In genomic region chr4:80266267-80266901, GRCh38 we compare ENCODE assay signal across 9 cellular contexts. TPM values are rescaled to one million over a fixed set of nuclear protein-coding genes. Genes with fewer than 3 reads are reported as not detected.
DNase-seq lines count a peak whose midpoint lies in the region; ATAC-seq, FAIRE-seq and TF ChIP-seq lines count a peak whose summit lies in the region.
"Had no signal": no experiment of that assay in that cellular context is flagged by ENCODE, and none has a peak within 500 bp of the region (broad histone marks: within the 10 kb centered on the region; RNA-seq: fewer than 3 reads in every experiment).

Gene FGF5 (plus strand): TSS chr4:80266664. CDS start chr4:80266825, 161 bp downstream.

- H2BK5ac ChIP-seq in H1 (ENCODE audit: low read depth, low read length): no peak within 1 kb of the TSS

- H3K56ac ChIP-seq in H1 (replicated peaks; ENCODE audit: insufficient read length, low read depth, low read length): no peak within 1 kb of the TSS

- TF ChIP-seq CTCF in H1 (IDR thresholded peaks at IDR 0.05; ENCODE audit: control extremely low read depth in 1 of 3, insufficient read depth in 1 of 3, low read depth in 1 of 3, low read length in 3 of 3) (no peak), mucosa of descending colon (IDR thresholded peaks at IDR 0.05) (no peak)

- H3K4me1 ChIP-seq in H1 (replicated peaks in 1 of 4; ENCODE audit: control insufficient read depth in 3 of 4, insufficient read depth in 4 of 4, low read length in 3 of 4): peaks cover 0 to 28% (median 19%) of the 10 kb centered on the region in 4 experiments; a peak in 6 of 7 replicates
- peaks cover 9% of the 10 kb centered on the region for H3K4me1 ChIP-seq in mucosa of descending colon (ENCODE audit: low read depth)
- no peaks in the 10 kb centered on the region for H3K4me1 ChIP-seq in Karpas-422 (ENCODE audit: low read length)

- H3K27me3 ChIP-seq in H1 (replicated peaks in 1 of 4; ENCODE audit: control insufficient read depth in 3 of 4, extremely low read depth in 1 of 4, insufficient read depth in 3 of 4, low read length in 3 of 4) (peaks cover 82 to 92% (median 88%) of the 10 kb centered on the region in 4 experiments), Karpas-422 (ENCODE audit: low read length) (no peaks in the 10 kb centered on the region)

- H3K18ac ChIP-seq in H1 (ENCODE audit: extremely low read depth, low read length): peak within 1 kb of the TSS; percentile 51; the same call in 1 of the 2 replicates

- no peak for TF ChIP-seq POLR2A in H1 (IDR thresholded peaks at IDR 0.05; ENCODE audit: control extremely low read depth in 1 of 2, low read depth in 2 of 2, low read length in 2 of 2)

- no peak within 1 kb of the TSS for H3K14ac ChIP-seq in H1 (ENCODE audit: insufficient read length)

- no peaks in the 10 kb centered on the region for H3K9me2 ChIP-seq in Karpas-422 (replicated peaks; ENCODE audit: insufficient read depth, low read length)

- no peaks in the 10 kb centered on the region for H3K36me3 Mint-ChIP-seq in T-helper 1 cell treated with Interleukin-12 subunit alpha and Interleukin-12 subunit beta and Interleukin-4 antibody, amounts not matched to agents 30 μg/mL and 1 μg/mL, for 36 hours (ENCODE audit: low read depth)

- no peaks in the 10 kb centered on the region for H3K9me3 Mint-ChIP-seq in T-helper 1 cell treated with Interleukin-12 subunit alpha and Interleukin-12 subunit beta and Interleukin-4 antibody, amounts not matched to agents 30 μg/mL and 1 μg/mL, for 36 hours

- H2AFZ ChIP-seq in H1 (ENCODE audit: low read length) (peak within 1 kb of the TSS; percentile 9), Karpas-422 (ENCODE audit: low read length) (no peak within 1 kb of the TSS)

- H4K5ac ChIP-seq in H1 (ENCODE audit: insufficient read length, low read depth, low read length): no peak within 1 kb of the TSS

- 3% methylated on average over 28 of the region's 50 CpGs; no CpG with 5 or more reads in 1 of the 2 experiments for WGBS in H1 (ENCODE audit: extremely low coverage in 1 of 2, insufficient coverage in 1 of 2, insufficient read length in 1 of 2, insufficient replicate concordance in 2 of 2, low coverage in 1 of 2, low lambda C conversion rate in 2 of 2, missing lambda C conversion rate in 1 of 2), 2 experiments

- no peak within 1 kb of the TSS for H3K27ac Mint-ChIP-seq in T-helper 1 cell treated with Interleukin-12 subunit alpha and Interleukin-12 subunit beta and Interleukin-4 antibody, amounts not matched to agents 30 μg/mL and 1 μg/mL, for 36 hours

- peaks cover 97% of the 10 kb centered on the region for H3K27me3 Mint-ChIP-seq in T-helper 1 cell treated with Interleukin-12 subunit alpha and Interleukin-12 subunit beta and Interleukin-4 antibody, amounts not matched to agents 30 μg/mL and 1 μg/mL, for 36 hours (ENCODE audit: low read depth)

- H3K27ac ChIP-seq in H1 (ENCODE audit: low read depth, low read length) (no peak within 1 kb of the TSS), Karpas-422 (ENCODE audit: low read length) (no peak within 1 kb of the TSS)

- intact Hi-C loops in mucosa of descending colon (cut with DNase I, micrococcal nuclease): no loop called here

- peak; percentile 40 for ATAC-seq in mucosa of descending colon

- H3K4me1 Mint-ChIP-seq in T-helper 1 cell treated with Interleukin-12 subunit alpha and Interleukin-12 subunit beta and Interleukin-4 antibody, amounts not matched to agents 30 μg/mL and 1 μg/mL, for 36 hours (ENCODE audit: low read depth): peaks cover 19% of the 10 kb centered on the region

- H3K79me1 ChIP-seq in H1 (ENCODE audit: low read depth, low read length): no peaks in the 10 kb centered on the region

- peak within 1 kb of the TSS; percentile 61; the same call in 1 of the 2 replicates for H2BK12ac ChIP-seq in H1 (ENCODE audit: low read depth, low read length)

- H3K79me2 ChIP-seq in H1 (ENCODE audit: control insufficient read depth in 1 of 2, insufficient read depth in 2 of 2, low read length in 2 of 2) (no peaks in the 10 kb centered on the region), Karpas-422 (ENCODE audit: low read length) (no peaks in the 10 kb centered on the region)

- H4K20me1 ChIP-seq in H1 (replicated peaks in 1 of 2; ENCODE audit: control insufficient read depth in 1 of 2, insufficient read depth in 2 of 2, low read length in 2 of 2): peaks cover 14 to 26% of the 10 kb centered on the region in 2 experiments
- H4K20me1 ChIP-seq in Karpas-422 (ENCODE audit: insufficient read depth, low read depth, low read length): no peaks in the 10 kb centered on the region

- H3K4me3 Mint-ChIP-seq in T-helper 1 cell treated with Interleukin-12 subunit alpha and Interleukin-12 subunit beta and Interleukin-4 antibody, amounts not matched to agents 30 μg/mL and 1 μg/mL, for 36 hours: peak within 1 kb of the TSS; percentile 79

- POLR2A ChIA-PET in H1 (lab: Charles Lee; ENCODE audit: partially characterized antibody): interaction anchor here (0.6 to 1.6 kb wide), 3 partner anchors 64 to 375 kb away, joined by 3 to 4 read pairs (median 3); no protein-coding TSS in a partner anchor

- TF ChIP-seq RAD21 in H1 (IDR thresholded peaks at IDR 0.05 in 1 of 2, conservative IDR thresholded peaks at IDR 0.05 in 1 of 2; ENCODE audit: low read depth in 2 of 2, low read length in 2 of 2): no peak

- H3K4me3 ChIP-seq in H1 (ENCODE audit: extremely low read depth in 1 of 4, insufficient read depth in 2 of 4, low read depth in 3 of 4, low read length in 4 of 4) (peak within 1 kb of the TSS; percentile 29 to 56 (median 40)), mucosa of descending colon (no peak within 1 kb of the TSS), Karpas-422 (ENCODE audit: low read length) (no peak within 1 kb of the TSS)

- CTCF ChIA-PET in H1 (lab: Charles Lee; ENCODE audit: partially characterized antibody): interaction anchor here (0.8 to 4.0 kb wide), 12 partner anchors 37 to 774 kb away, joined by 3 to 37 read pairs (median 4); partner anchors contain the start of gene CFAP299

- TF ChIP-seq EP300 in H1 (IDR thresholded peaks at IDR 0.05; ENCODE audit: borderline replicate concordance in 1 of 2, low read depth in 2 of 2, low read length in 2 of 2): no peak

- H3K9ac ChIP-seq in H1 (replicated peaks in 1 of 4; ENCODE audit: extremely low read depth in 1 of 4, low read depth in 3 of 4, low read length in 3 of 4): 0 out of 7 replicates have a peak within 1 kb of the TSS, but pooled peaks of 1 of the 4 experiments have one; percentile 7
- no peak within 1 kb of the TSS for H3K9ac ChIP-seq in Karpas-422 (ENCODE audit: low read length)

- no peak within 1 kb of the TSS for H3K23ac ChIP-seq in H1 (ENCODE audit: insufficient read length)

- peak; percentile 22 to 30 for DNase-seq in NCI-H524 (lab: John Stamatoyannopoulos, UW)
- DNase-seq in NCI-H524 treated with DMSO at 0.1 percent for 48 hours (lab: John Stamatoyannopoulos, UW): no peak
- DNase-seq in HS-27A (ENCODE audit: low read depth): peak; percentile 64
- peak in 1 of 2 experiments; percentile 77 for DNase-seq in H1 (ENCODE audit: low read depth in 1 of 2, low spot score in 2 of 2)
- peak in 1 of 3 donors; percentile 37 for DNase-seq in mucosa of descending colon
- peak; percentile 84 for DNase-seq in urothelium cell line (ENCODE audit: low spot score)
- no peak for DNase-seq in Karpas-422
- DNase-seq: DND-41 had no signal

- peaks cover 9% of the 10 kb centered on the region; the same call in 1 of the 2 replicates for H3K23me2 ChIP-seq in H1 (ENCODE audit: low read depth, low read length)

- no peak within 1 kb of the TSS for H2BK15ac ChIP-seq in H1 (ENCODE audit: low read length)

- no peak within 1 kb of the TSS; the same call in 1 of the 2 replicates for H4K8ac ChIP-seq in H1 (ENCODE audit: extremely low read depth, insufficient read depth, low read length)

- FAIRE-seq in H1 (lab: Jason Lieb, UNC) (no peak), urothelium cell line (lab: Jason Lieb, UNC) (no peak)

- H2AK5ac ChIP-seq in H1 (ENCODE audit: low read depth, low read length): no peak within 1 kb of the TSS

- H2BK20ac ChIP-seq in H1 (ENCODE audit: low read length): no peak within 1 kb of the TSS

- no peak within 1 kb of the TSS for H3K4ac ChIP-seq in H1 (replicated peaks; ENCODE audit: insufficient read length, low read depth, low read length)

- H3K4me2 ChIP-seq in H1 (ENCODE audit: insufficient read depth in 1 of 2, low read depth in 2 of 2, low read length in 2 of 2): peak within 1 kb of the TSS; percentile 85 to 92
- no peak within 1 kb of the TSS for H3K4me2 ChIP-seq in Karpas-422 (ENCODE audit: low read depth, low read length, poor library complexity, severe bottlenecking)

- H4K91ac ChIP-seq in H1 (replicated peaks; ENCODE audit: insufficient read length, low read length): no peak within 1 kb of the TSS

- no peak within 1 kb of the TSS for H2BK120ac ChIP-seq in H1 (replicated peaks; ENCODE audit: low read depth, low read length)

- H3K36me3 ChIP-seq in H1 (ENCODE audit: control insufficient read depth in 2 of 4, insufficient read depth in 4 of 4, low read length in 3 of 4) (no peaks in the 10 kb centered on the region; a peak in 1 of 8 replicates), mucosa of descending colon (ENCODE audit: low read depth) (no peaks in the 10 kb centered on the region), Karpas-422 (ENCODE audit: insufficient read depth, low read length) (no peaks in the 10 kb centered on the region)

- H3K9me3 ChIP-seq in H1 (ENCODE audit: insufficient read depth in 2 of 2, low read depth in 1 of 2, low read length in 1 of 2) (no peaks in the 10 kb centered on the region), mucosa of descending colon (no peaks in the 10 kb centered on the region), Karpas-422 (ENCODE audit: low read length) (no peaks in the 10 kb centered on the region)

TF ChIP-seq in H1, 55 proteins besides CTCF, POLR2A, EP300 and RAD21 (continues in another document):
- TF ChIP-seq NRF1 (IDR thresholded peaks at IDR 0.05; ENCODE audit: low read depth, low read length) (no peak), EZH2 (IDR thresholded peaks at IDR 0.05; ENCODE audit: low read depth, low read length, severe bottlenecking) (peak; percentile 93), SUZ12 (IDR thresholded peaks at IDR 0.05; ENCODE audit: low read length) (peak; percentile 92), CBX5 (IDR thresholded peaks at IDR 0.05; ENCODE audit: low read depth, low read length) (no peak), KDM4A (IDR thresholded peaks at IDR 0.05; ENCODE audit: low read depth, low read length, severe bottlenecking) (peak; percentile 53)

RNA-seq across cellular contexts. Expression of gene FGF5, which starts in this region (rescaled TPM):
- total RNA-seq in H1 (2021; fragmentation: NEBNext Ultra II Directional; extraction: Animal tissue kit (Norgen Biotek cat#: 25700)): not detected in 2 replicates
- polyA plus RNA-seq in H1 (2011; rRNA removed): not detected in 2 replicates
- polyA plus RNA-seq in H1 (2011; cell fraction: cytosol; rRNA removed): not detected
- polyA plus RNA-seq in H1 (2011; cell fraction: nucleus; rRNA removed): not detected
- not detected in 4 replicates for polyA plus RNA-seq in H1 (2012, experiment 1 of 2)
- not detected for polyA plus RNA-seq in H1 (2012, experiment 2 of 2)
- polyA plus RNA-seq in H1 (2013, experiment 1 of 2): not detected
- polyA plus RNA-seq in H1 (2013, experiment 2 of 2): not detected
- not detected in 2 replicates for polyA minus RNA-seq in H1 (2011; rRNA and poly(A)+ RNA removed)
- not detected for polyA minus RNA-seq in H1 (2011; cell fraction: cytosol; rRNA and poly(A)+ RNA removed)
- polyA minus RNA-seq in H1 (2011; cell fraction: nucleus; rRNA and poly(A)+ RNA removed): not detected
- total RNA-seq in mucosa of descending colon: 1 to 10 TPM in 1 of 3 donors, under 1 TPM in 1, not detected in 1; 0.05 to 1.1 TPM
- not detected in 2 replicates for total RNA-seq in Karpas-422 (2014; rRNA removed; shearing (Covaris generic); ENCODE audit: low replicate concordance)

Comparison
In these comparisons a context has a peak if more than half of its experiments do, and no peak if none do; other contexts are left out.
1. DNase-seq: peak in NCI-H524 (2 of 2), HS-27A (single experiment) and urothelium cell line (single experiment); none in NCI-H524 treated with DMSO at 0.1 percent for 48 hours (single experiment) and Karpas-422 (single experiment).
2. H3K4me3 ChIP-seq: peak in H1 (4 of 4); none in mucosa of descending colon (single experiment) and Karpas-422 (single experiment).